In the genomic region with DNA sequence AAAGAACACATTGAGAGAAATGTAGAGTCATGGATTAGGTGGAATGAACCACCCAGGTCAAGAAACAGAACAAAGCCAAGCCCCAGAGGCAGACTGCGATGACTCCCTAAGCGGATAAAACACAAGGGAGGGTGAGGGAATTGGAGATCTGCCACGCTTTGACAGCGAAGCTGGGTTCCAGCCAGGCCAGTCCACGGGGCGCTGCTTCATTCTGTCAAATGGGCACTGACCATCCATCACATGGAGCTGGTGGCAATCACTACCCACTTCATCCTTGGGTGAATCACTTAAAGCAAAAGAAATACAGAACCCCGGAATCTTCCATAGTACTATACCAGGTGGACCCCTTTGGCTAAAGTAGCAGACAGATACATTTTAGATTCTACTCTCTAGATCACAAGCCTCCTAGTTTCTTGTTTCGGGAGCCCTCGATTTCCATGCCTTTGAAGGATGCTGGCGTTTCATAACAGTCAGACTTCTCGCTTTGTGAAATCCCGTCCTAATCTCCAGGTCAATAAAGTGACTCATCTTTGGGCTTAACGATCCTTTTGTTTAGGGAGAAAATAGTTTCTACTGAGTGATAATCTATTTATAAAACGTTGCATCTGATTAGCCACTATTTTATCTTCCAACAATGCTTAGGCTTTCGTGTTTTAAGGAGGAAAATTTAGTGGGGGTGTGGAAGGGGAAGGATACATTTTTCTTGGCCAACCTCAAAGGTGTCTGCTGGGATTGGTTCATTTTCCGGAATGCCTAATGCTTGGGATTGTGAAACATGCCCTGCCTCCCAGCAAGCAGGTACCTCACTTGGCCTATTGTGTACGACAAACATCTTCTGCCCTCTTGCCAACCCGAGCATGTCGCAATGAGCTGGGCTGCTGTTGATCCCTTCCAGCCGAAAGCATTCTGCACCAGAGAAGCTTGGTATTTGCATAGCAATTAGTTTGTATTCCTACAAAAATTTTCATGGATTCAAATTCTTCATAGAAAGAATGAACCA, we compare ENCODE assay signal across 13 cellular contexts. TPM values are rescaled to one million over a fixed set of nuclear protein-coding genes. Genes with fewer than 3 reads are reported as not detected.
DNase-seq lines count a peak whose midpoint lies in the region; ATAC-seq, FAIRE-seq and TF ChIP-seq lines count a peak whose summit lies in the region.
"Had no signal": no experiment of that assay in that cellular context is flagged by ENCODE, and none has a peak within 500 bp of the region (broad histone marks: within the 10 kb centered on the region; RNA-seq: fewer than 3 reads in every experiment).

No MANE protein-coding gene starts in this region.

- no peak overlapping the region for H3K23ac ChIP-seq in mesendoderm (ENCODE audit: low read length)

- H2AK5ac ChIP-seq in mesendoderm (ENCODE audit: low read length) = no peak overlapping the region

- peak; percentile 65 for FAIRE-seq in keratinocyte (lab: Jason Lieb, UNC)
- FAIRE-seq: A204.1, GM12891, H54 had no signal

- no peak for TF ChIP-seq CTCF in keratinocyte (optimal IDR thresholded peaks at IDR 0.05 in 1 of 3, IDR thresholded peaks at IDR 0.05 in 1 of 3, conservative IDR thresholded peaks at IDR 0.05 in 1 of 3; ENCODE audit: extremely low read depth in 1 of 3, insufficient read depth in 2 of 3, low read length in 3 of 3)

- no peak overlapping the region for H3K4me3 ChIP-seq in keratinocyte (ENCODE audit: control insufficient read depth in 2 of 3, extremely low read depth in 1 of 3, insufficient read depth in 2 of 3, low read depth in 1 of 3, low read length in 3 of 3)
- no peak overlapping the region for H3K4me3 ChIP-seq in mesendoderm (ENCODE audit: low read length)

- H3K9me3 ChIP-seq in keratinocyte (ENCODE audit: control insufficient read depth, low read depth, low read length) = no peaks in the 10 kb centered on the region

- no peak overlapping the region for H2BK15ac ChIP-seq in mesendoderm (replicated peaks; ENCODE audit: low read depth)

- H4K20me1 ChIP-seq in keratinocyte (ENCODE audit: control insufficient read depth, extremely low read depth, insufficient read depth, low read length) = no peaks in the 10 kb centered on the region

- H3K79me1 ChIP-seq in mesendoderm (ENCODE audit: low read length) = no peaks in the 10 kb centered on the region

- dilution Hi-C loops in keratinocyte (cut with MboI; ENCODE audit: extremely low pct_ligation_motif_present, low sequenced_read_pairs) = no loop called here

- no peak overlapping the region for H3K56ac ChIP-seq in mesendoderm (ENCODE audit: low read length)

- no peak for ATAC-seq in HG03432 (IDR thresholded peaks at IDR 0.05; ENCODE audit: unreplicated experiment)

- H3K4me1 ChIP-seq in keratinocyte (ENCODE audit: control insufficient read depth, extremely low read depth, insufficient read depth, low read length) (peaks cover 20% of the 10 kb centered on the region), mesendoderm (ENCODE audit: control insufficient read depth, low read depth, low read length) (no peaks in the 10 kb centered on the region)

- no peak overlapping the region for H3K4ac ChIP-seq in mesendoderm (ENCODE audit: low read depth, low read length)

- no peak overlapping the region for H3K18ac ChIP-seq in mesendoderm (ENCODE audit: low read length)

- H3K4me2 ChIP-seq in keratinocyte (ENCODE audit: control insufficient read depth, extremely low read depth, insufficient read depth, low read depth, low read length) (peak overlapping the region; percentile 29), mesendoderm (ENCODE audit: low read length) (no peak overlapping the region)

- no peaks in the 10 kb centered on the region for H3K79me2 ChIP-seq in keratinocyte (ENCODE audit: control insufficient read depth, insufficient read depth, low read length)
- no peaks in the 10 kb centered on the region for H3K79me2 ChIP-seq in mesendoderm (ENCODE audit: control insufficient read depth, insufficient read depth, low read length)

- H4K5ac ChIP-seq in mesendoderm (ENCODE audit: low read length) = no peak overlapping the region

- no peaks in the 10 kb centered on the region for H3K9me1 ChIP-seq in keratinocyte (ENCODE audit: control insufficient read depth, extremely low read depth, insufficient read depth, low read length)

- peak overlapping the region; percentile 42 for H3K27ac ChIP-seq in keratinocyte (ENCODE audit: control insufficient read depth, insufficient read depth, low read length)
- peak overlapping the region; percentile 97 for H3K27ac ChIP-seq in temporal lobe (ENCODE audit: low read depth, low read length)
- no peak overlapping the region for H3K27ac ChIP-seq in mesendoderm (ENCODE audit: low read depth, low read length)

- WGBS in mesendoderm (ENCODE audit: extremely low coverage, insufficient coverage, low lambda C conversion rate) = no CpG with 5 or more reads among the region's 20 CpGs

- H3K27me3 ChIP-seq in keratinocyte (ENCODE audit: control insufficient read depth, extremely low read depth, insufficient read depth, low read length) (no peaks in the 10 kb centered on the region), mesendoderm (ENCODE audit: insufficient read depth, low read length, poor library complexity) (no peaks in the 10 kb centered on the region)

- peak in 2 of 3 experiments; percentile 10 to 52 for DNase-seq in NCI-H1417 (lab: John Stamatoyannopoulos, UW)
- DNase-seq in NCI-H1417 treated with DMSO at 0.1 percent for 48 hours (lab: John Stamatoyannopoulos, UW) = no peak
- DNase-seq in amygdala (lab: John Stamatoyannopoulos, UW) = peak in 41 of 56 donors; percentile 17 to 87 (median 62)
- DNase-seq in keratinocyte (ENCODE audit: low read depth, low spot score) = no peak
- no peak for DNase-seq in mesendoderm
- DNase-seq in UCSD-AML1 (lab: John Stamatoyannopoulos, UW; ENCODE audit: unreplicated experiment) = no peak
- DNase-seq: activated CD4-positive, alpha-beta memory T cell treated with anti-CD3 and anti-CD28 coated beads for 36 hours; stimulated activated CD4-positive, alpha-beta T cell treated with anti-CD3 and anti-CD28 coated beads, Interleukin-1b, Interleukin-23, amount 100 ng/mL, for 48 hours had no signal

- H3K9ac ChIP-seq in keratinocyte (ENCODE audit: control insufficient read depth, extremely low read depth, insufficient read depth, low read length) = no peak overlapping the region
- H3K9ac ChIP-seq in mesendoderm (ENCODE audit: low read length) = no peak overlapping the region

- no peak overlapping the region for H2BK5ac ChIP-seq in mesendoderm (ENCODE audit: low read length)

- H2AFZ ChIP-seq in keratinocyte (ENCODE audit: control insufficient read depth, low read length) = no peak overlapping the region

- H2BK120ac ChIP-seq in mesendoderm (ENCODE audit: low read depth, low read length) = no peak overlapping the region

- no peak overlapping the region for H4K8ac ChIP-seq in mesendoderm (ENCODE audit: low read depth, low read length)

- H3K36me3 ChIP-seq in keratinocyte (ENCODE audit: control insufficient read depth in 2 of 2, extremely low read depth in 1 of 2, insufficient read depth in 2 of 2, low read length in 2 of 2) (no peaks in the 10 kb centered on the region), mesendoderm (ENCODE audit: control insufficient read depth, insufficient read depth, low read length) (no peaks in the 10 kb centered on the region)

RNA-seq across cellular contexts. Expression of a gene that starts 44.1 kb away (rescaled TPM):
- polyA plus RNA-seq in keratinocyte = 2.5 to 9.7 TPM (median 2.9 TPM) in 3 replicates
- polyA plus RNA-seq in keratinocyte (2011; ENCODE audit: low read depth) = 2.9 TPM
- 2.3 and 3.8 TPM in 2 replicates for polyA plus RNA-seq in keratinocyte (2011; cell fraction: cytosol; rRNA removed)
- polyA plus RNA-seq in keratinocyte (2011; cell fraction: nucleus; rRNA removed) = 13.2 and 16.4 TPM in 2 replicates
- 4.7 and 8.9 TPM in 2 replicates for polyA plus RNA-seq in keratinocyte (2012; ENCODE audit: low replicate concordance)
- 11.2 to 20.2 TPM (median 17.4 TPM) in 3 replicates for polyA minus RNA-seq in keratinocyte
- polyA minus RNA-seq in keratinocyte (2011; cell fraction: cytosol; rRNA and poly(A)+ RNA removed) = 16.3 TPM
- 16.2 and 19.1 TPM in 2 replicates for polyA minus RNA-seq in keratinocyte (2011; cell fraction: nucleus; rRNA and poly(A)+ RNA removed)
- total RNA-seq in temporal lobe = 24.1 TPM
- 14.4 TPM for polyA plus RNA-seq in mesendoderm (2013, experiment 1 of 2)
- 12.7 TPM for polyA plus RNA-seq in mesendoderm (2013, experiment 2 of 2)

Comparison
In these comparisons a context has a peak if more than half of its experiments do, and no peak if none do; other contexts are left out.
1. DNase-seq: peak in NCI-H1417 (2 of 3) and amygdala (41 of 56); none in NCI-H1417 treated with DMSO at 0.1 percent for 48 hours (single experiment), keratinocyte (single experiment), mesendoderm (single experiment) and UCSD-AML1 (single experiment).